Comparison of ENCODE assay signal across 27 cellular contexts in the genomic region with DNA sequence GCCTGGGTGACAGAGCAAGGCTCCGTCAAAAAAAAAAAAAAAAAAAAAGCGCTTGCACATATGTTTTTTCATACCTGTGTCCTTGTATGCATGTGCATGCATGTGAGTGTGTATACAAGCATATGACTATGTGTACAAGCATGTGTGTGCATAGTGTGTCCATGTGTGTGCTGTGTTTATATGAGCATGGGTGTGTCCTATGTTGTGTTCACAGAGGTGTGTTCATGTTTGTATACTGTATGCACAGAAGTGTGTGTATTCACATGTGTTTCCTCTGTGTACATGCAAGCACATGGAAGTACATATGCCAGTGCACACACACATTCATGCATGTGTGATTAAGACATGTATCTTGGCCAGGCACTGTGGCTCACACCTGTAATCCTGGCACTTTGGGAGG.
"Had no signal": no experiment of that assay in that cellular context is flagged by ENCODE, and none has a peak within 500 bp of the region (broad histone marks: within the 10 kb centered on the region; RNA-seq: fewer than 3 reads in every experiment).

No MANE protein-coding gene starts in this region.

- DNase-seq: activated CD4-positive, alpha-beta memory T cell treated with anti-CD3 and anti-CD28 coated beads for 36 hours; activated CD4-positive, alpha-beta T cell treated with anti-CD3 and anti-CD28 coated beads for 36 hours; activated CD4-positive, alpha-beta T cell treated with anti-CD3 and anti-CD28 coated beads, Interleukin-2, amount 10 ng/mL, durations not matched to agents 24 days and 14 days; activated CD4-positive, CD25-positive, alpha-beta regulatory T cell; activated CD4-positive, CD25-positive, alpha-beta regulatory T cell treated with anti-CD3 and anti-CD28 coated beads, Interleukin-2, amount 50 U/mL, for 72 hours; activated CD8-positive, alpha-beta memory T cell treated with anti-CD3 and anti-CD28 coated beads, Interleukin-2, amount 10 ng/mL, durations not matched to agents 7 days and 5 days; activated CD8-positive, alpha-beta memory T cell treated with anti-CD3 and anti-CD28 coated beads, Interleukin-2, amount 50 U/mL, for 4 hours; activated CD8-positive, alpha-beta T cell treated with anti-CD3 and anti-CD28 coated beads, Interleukin-2, amount 10 ng/mL, durations not matched to agents 7 days and 5 days; activated effector memory CD4-positive, alpha-beta T cell treated with anti-CD3 and anti-CD28 coated beads, Interleukin-2, amount 50 U/mL, for 16 hours; activated naive CD4-positive, alpha-beta T cell treated with anti-CD3 and anti-CD28 coated beads, Interleukin-2, amount 10 ng/mL, durations not matched to agents 7 days and 5 days; activated naive CD8-positive, alpha-beta T cell treated with anti-CD3 and anti-CD28 coated beads, Interleukin-2, amount 10 ng/mL, durations not matched to agents 7 days and 5 days; activated T-cell treated with anti-CD3 and anti-CD28 coated beads, Interleukin-2, amount 50 U/mL, for 1 hour; activated T-cell treated with anti-CD3 and anti-CD28 coated beads, Interleukin-2, amount 50 U/mL, for 48 hours; brain microvascular endothelial cell; effector CD4-positive, alpha-beta T cell; effector memory CD8-positive, alpha-beta T cell; erythroblast; foreskin keratinocyte; gastrocnemius medialis; glutamatergic neuron; heart left ventricle; T-cell; T-helper 17 cell had no signal

- H3K9me3 ChIP-seq: esophagus muscularis mucosa, gastrocnemius medialis, heart left ventricle had no signal

- FAIRE-seq: astrocyte, bronchial epithelial cell had no signal

- H3K27ac ChIP-seq: brain microvascular endothelial cell, foreskin keratinocyte, gastrocnemius medialis had no signal

- H3K4me3 ChIP-seq: coronary artery, esophagus muscularis mucosa, gastrocnemius medialis had no signal

- H3K36me3 ChIP-seq: esophagus muscularis mucosa, gastrocnemius medialis had no signal

- H3K27me3 ChIP-seq: brain microvascular endothelial cell, esophagus muscularis mucosa, foreskin keratinocyte, gastrocnemius medialis, heart left ventricle had no signal
